Comparison of ENCODE assay signal across 8 cellular contexts in genomic region chr13:98483636-98484288, GRCh38.
DNase-seq lines count a peak whose midpoint lies in the region; ATAC-seq and TF ChIP-seq lines count a peak whose summit lies in the region.

No MANE protein-coding gene starts in this region.

- POLR2A ChIA-PET in CD8-positive, alpha-beta T cell (lab: Charles Lee) = no interaction called here
- POLR2A ChIA-PET in HEK293T (lab: Yijun Ruan, JAX) = interaction anchor here (1.4 to 1.6 kb wide), 3 partner anchors 11 to 45 kb away, joined by 3 to 7 read pairs (median 4); no protein-coding TSS in a partner anchor

- no peaks in the 10 kb centered on the region for H3K9me3 Mint-ChIP-seq in CD8-positive, alpha-beta T cell
- no peaks in the 10 kb centered on the region for H3K9me3 Mint-ChIP-seq in natural killer cell

- H3K9me3 ChIP-seq in CD8-positive, alpha-beta T cell (ENCODE audit: low read length) = no peaks in the 10 kb centered on the region
- H3K9me3 ChIP-seq in Peyer's patch = no peaks in the 10 kb centered on the region
- no peaks in the 10 kb centered on the region for H3K9me3 ChIP-seq in esophagus squamous epithelium
- H3K9me3 ChIP-seq in trophoblast cell (ENCODE audit: insufficient read depth, low read depth, low read length) = no peaks in the 10 kb centered on the region

- 49 to 68% methylated on average over 13 of the region's 13 CpGs for WGBS in esophagus squamous epithelium, 2 donors
- WGBS in trophoblast cell (ENCODE audit: extremely low coverage, insufficient coverage, insufficient read length) = no CpG with 5 or more reads among the region's 13 CpGs

- H3K4me3 ChIP-seq in CD8-positive, alpha-beta T cell (ENCODE audit: low read depth, low read length) = no peak overlapping the region
- peak overlapping the region in 1 of 4 donors; percentile 2 for H3K4me3 ChIP-seq in Peyer's patch
- peak overlapping the region in 3 of 4 donors; percentile 13 to 44 (median 17) for H3K4me3 ChIP-seq in esophagus squamous epithelium
- H3K4me3 ChIP-seq in trophoblast cell (ENCODE audit: low read depth, low read length) = no peak overlapping the region

- no peak overlapping the region for H3K27ac ChIP-seq in CD8-positive, alpha-beta T cell (ENCODE audit: low read depth, low read length)
- H3K27ac ChIP-seq in Peyer's patch (peak overlapping the region; percentile 44 to 90 (median 74)), esophagus squamous epithelium (peak overlapping the region; percentile 86 to 90 (median 88)), trophoblast cell (ENCODE audit: low read depth, low read length) (peak overlapping the region; percentile 66)

- no peak for TF ChIP-seq CTCF in CD8-positive, alpha-beta T cell (IDR thresholded peaks at IDR 0.05)
- TF ChIP-seq CTCF in Peyer's patch (IDR thresholded peaks at IDR 0.05) (no peak), esophagus squamous epithelium (IDR thresholded peaks at IDR 0.05) (no peak), natural killer cell (IDR thresholded peaks at IDR 0.05) (no peak), GM13976 (IDR thresholded peaks at IDR 0.05; ENCODE audit: borderline replicate concordance, control extremely low read depth, extremely low read depth, insufficient read depth, missing control alignments) (no peak)

- H3K36me3 Mint-ChIP-seq in CD8-positive, alpha-beta T cell = peaks cover 21% of the 10 kb centered on the region
- H3K36me3 Mint-ChIP-seq in natural killer cell = no peaks in the 10 kb centered on the region

- intact Hi-C loops in CD8-positive, alpha-beta T cell (cut with DNase I, micrococcal nuclease) = loop anchor here in 1 of 2 experiments (5.0 kb wide), 1 partner anchor 39 kb away; no protein-coding TSS in a partner anchor
- intact Hi-C loops in esophagus squamous epithelium (cut with DNase I) = no loop called here
- intact Hi-C loops in natural killer cell (cut with micrococcal nuclease) = no loop called here

- peaks cover 15% of the 10 kb centered on the region for H3K79me1 ChIP-seq in trophoblast cell (ENCODE audit: low read length)

- no peak overlapping the region for H3K9ac ChIP-seq in trophoblast cell (ENCODE audit: low read length)

- peaks cover 26% of the 10 kb centered on the region for H3K4me1 ChIP-seq in CD8-positive, alpha-beta T cell (ENCODE audit: insufficient read depth, low read length)
- H3K4me1 ChIP-seq in Peyer's patch = peaks cover 14 to 72% (median 26%) of the 10 kb centered on the region in 4 donors
- H3K4me1 ChIP-seq in esophagus squamous epithelium = peaks cover 43 to 99% (median 61%) of the 10 kb centered on the region in 3 donors
- H3K4me1 ChIP-seq in trophoblast cell (ENCODE audit: control insufficient read depth in 1 of 2, insufficient read depth in 2 of 2, low read length in 2 of 2) = peaks cover 38 to 39% of the 10 kb centered on the region in 2 experiments

- peak overlapping the region; percentile 37 for H3K4ac ChIP-seq in trophoblast cell (ENCODE audit: low read depth, low read length)

- H4K91ac ChIP-seq in trophoblast cell (ENCODE audit: low read depth, low read length) = peak overlapping the region; percentile 59

- peaks cover 3% of the 10 kb centered on the region for H3K79me2 ChIP-seq in trophoblast cell (ENCODE audit: control insufficient read depth, insufficient read depth, low read length, poor library complexity)

- H3K27ac Mint-ChIP-seq in CD8-positive, alpha-beta T cell = peak overlapping the region; percentile 41
- H3K27ac Mint-ChIP-seq in natural killer cell = peak overlapping the region in 1 of 2 donors; percentile 47

- no peak for ATAC-seq in CD8-positive, alpha-beta T cell
- ATAC-seq in HG02840 (IDR thresholded peaks at IDR 0.05; ENCODE audit: low FRiP score, unreplicated experiment) (no peak), natural killer cell (no peak)

- H3K27me3 ChIP-seq in CD8-positive, alpha-beta T cell (ENCODE audit: insufficient read depth, low read length) = no peaks in the 10 kb centered on the region
- H3K27me3 ChIP-seq in Peyer's patch (no peaks in the 10 kb centered on the region), esophagus squamous epithelium (no peaks in the 10 kb centered on the region), trophoblast cell (ENCODE audit: insufficient read depth, low read length) (no peaks in the 10 kb centered on the region)

- no peaks in the 10 kb centered on the region for H3K27me3 Mint-ChIP-seq in CD8-positive, alpha-beta T cell (ENCODE audit: low read depth)
- no peaks in the 10 kb centered on the region for H3K27me3 Mint-ChIP-seq in natural killer cell (ENCODE audit: low read depth in 2 of 2)

- H3K4me1 Mint-ChIP-seq in CD8-positive, alpha-beta T cell (ENCODE audit: low read depth) = peaks cover 79% of the 10 kb centered on the region
- peaks cover 43 to 54% of the 10 kb centered on the region in 2 donors for H3K4me1 Mint-ChIP-seq in natural killer cell

- no peak overlapping the region for H2BK12ac ChIP-seq in trophoblast cell (ENCODE audit: low read length)

- peak overlapping the region; percentile 32 for H2AFZ ChIP-seq in trophoblast cell (ENCODE audit: insufficient read depth, low read length, poor library complexity)

- no peak for TF ChIP-seq POLR2A in Peyer's patch (IDR thresholded peaks at IDR 0.05)
- TF ChIP-seq POLR2A in esophagus squamous epithelium (IDR thresholded peaks at IDR 0.05) = no peak

- peak overlapping the region; percentile 58 for H2BK5ac ChIP-seq in trophoblast cell (ENCODE audit: low read depth, low read length, poor library complexity)

- DNase-seq in CD8-positive, alpha-beta T cell = no peak
- DNase-seq in Peyer's patch (peak in 1 of 3 donors; percentile 9), esophagus squamous epithelium (lab: John Stamatoyannopoulos, UW) (no peak), trophoblast cell (no peak), natural killer cell (no peak), HEK293T (ENCODE audit: extremely low spot score) (no peak), GM13976 (ENCODE audit: low spot score) (no peak)

- H3K23ac ChIP-seq in trophoblast cell (ENCODE audit: low read length) = no peak overlapping the region

- H2AK5ac ChIP-seq in trophoblast cell (ENCODE audit: low read length) = peak overlapping the region; percentile 22

- H3K18ac ChIP-seq in trophoblast cell (ENCODE audit: low read length) = peak overlapping the region; percentile 54

- H4K8ac ChIP-seq in trophoblast cell (ENCODE audit: low read depth, low read length) = peak overlapping the region; percentile 7

- in situ Hi-C loops in GM13976 (cut with MboI; ENCODE audit: low sequenced_read_pairs, unreplicated experiment) = no loop called here

- H4K12ac ChIP-seq in trophoblast cell (ENCODE audit: low read depth, low read length) = no peak overlapping the region

- H3K36me3 ChIP-seq in CD8-positive, alpha-beta T cell (ENCODE audit: insufficient read depth, low read length) = no peaks in the 10 kb centered on the region
- H3K36me3 ChIP-seq in Peyer's patch (no peaks in the 10 kb centered on the region), esophagus squamous epithelium (peaks cover 0 to 18% (median 5%) of the 10 kb centered on the region in 3 donors), trophoblast cell (ENCODE audit: control insufficient read depth in 1 of 2, insufficient read depth in 2 of 2, low read length in 2 of 2) (no peaks in the 10 kb centered on the region)

- no peak overlapping the region for H3K4me3 Mint-ChIP-seq in CD8-positive, alpha-beta T cell
- no peak overlapping the region for H3K4me3 Mint-ChIP-seq in natural killer cell

- peak overlapping the region; percentile 43 for H3K4me2 ChIP-seq in trophoblast cell (ENCODE audit: low read length)

- no peak overlapping the region for H2BK120ac ChIP-seq in trophoblast cell (ENCODE audit: insufficient read depth, low read length, poor library complexity)

- H3K14ac ChIP-seq in trophoblast cell (ENCODE audit: low read length) = peak overlapping the region; percentile 45

- CTCF ChIA-PET in CD8-positive, alpha-beta T cell (lab: Charles Lee) = interaction anchor here (1.1 to 5.0 kb wide), 5 partner anchors 12 to 170 kb away, joined by 3 to 27 read pairs (median 5); no protein-coding TSS in a partner anchor
- CTCF ChIA-PET in HEK293T (lab: Yijun Ruan, JAX) = interaction anchor here (1.0 to 4.4 kb wide), 4 partner anchors 17 to 169 kb away, joined by 3 to 15 read pairs (median 6); no protein-coding TSS in a partner anchor

TF ChIP-seq in HEK293T, 16 proteins besides CTCF, POLR2A, EP300 and RAD21:
- no peak for TF ChIP-seq FOXK2 (IDR thresholded peaks at IDR 0.05)
- TF ChIP-seq TARDBP (IDR thresholded peaks at IDR 0.05) = no peak
- TF ChIP-seq PKNOX1 (IDR thresholded peaks at IDR 0.05) = no peak
- no peak for TF ChIP-seq CTBP1 (IDR thresholded peaks at IDR 0.05; ENCODE audit: borderline replicate concordance)
- TF ChIP-seq SUZ12 (IDR thresholded peaks at IDR 0.05) = no peak
- no peak for TF ChIP-seq FOXM1 (IDR thresholded peaks at IDR 0.05; ENCODE audit: borderline replicate concordance)
- no peak for TF ChIP-seq ELF4 (IDR thresholded peaks at IDR 0.05)
- no peak for TF ChIP-seq BHLHE40 (IDR thresholded peaks at IDR 0.05; ENCODE audit: borderline replicate concordance)
- no peak for TF ChIP-seq HDGF (IDR thresholded peaks at IDR 0.05; ENCODE audit: borderline replicate concordance)
- no peak for TF ChIP-seq ZNF384 (IDR thresholded peaks at IDR 0.05)
- TF ChIP-seq NFRKB (IDR thresholded peaks at IDR 0.05) = no peak
- no peak for TF ChIP-seq ARNT (IDR thresholded peaks at IDR 0.05)
- TF ChIP-seq L3MBTL2 (conservative IDR thresholded peaks at IDR 0.05) = no peak
- TF ChIP-seq FOXA1 (IDR thresholded peaks at IDR 0.05) = no peak
- no peak for TF ChIP-seq LEF1 (IDR thresholded peaks at IDR 0.05; ENCODE audit: borderline replicate concordance)
- no peak for TF ChIP-seq SP1 (IDR thresholded peaks at IDR 0.05)

Comparison
In these comparisons a context has a peak if more than half of its experiments do, and no peak if none do; other contexts are left out.
1. H3K4me3 ChIP-seq: peak in esophagus squamous epithelium (3 of 4); none in CD8-positive, alpha-beta T cell (single experiment) and trophoblast cell (single experiment).